In genomic region chr2:74919827-74920226, GRCh38 we compare ENCODE assay signal across 1 cellular context.
TF ChIP-seq lines count a peak whose summit lies in the region.

No MANE protein-coding gene starts in this region.

TF ChIP-seq in HepG2, 621 proteins besides CTCF, POLR2A, EP300 and RAD21 (continued from another document and continues in another):
- TF ChIP-seq HMGXB4 (CRISPR knock-in tag; IDR thresholded peaks at IDR 0.05; ENCODE audit: borderline replicate concordance in 1 of 2, low read depth in 1 of 2): 0 out of 4 replicates have a peak, but pooled peaks of 1 of the 2 experiments have one; percentile 40
- TF ChIP-seq TRIM24 (CRISPR knock-in tag; IDR thresholded peaks at IDR 0.05): no peak
- TF ChIP-seq ZBTB33 (CRISPR knock-in tag; IDR thresholded peaks at IDR 0.05): peak; percentile 83
- TF ChIP-seq MAX (IDR thresholded peaks at IDR 0.05): peak; percentile 18; the same call in 1 of the 2 replicates
- TF ChIP-seq MIER2 (CRISPR knock-in tag; IDR thresholded peaks at IDR 0.05): no peak
- peak; percentile 56; the same call in 1 of the 2 replicates for TF ChIP-seq ZMYM4 (CRISPR knock-in tag; IDR thresholded peaks at IDR 0.05)
- TF ChIP-seq ZKSCAN8 (CRISPR knock-in tag; IDR thresholded peaks at IDR 0.05; ENCODE audit: borderline replicate concordance): no peak
- 0 out of 2 replicates have a peak, but pooled peaks have one; percentile 12 for TF ChIP-seq ZFX (CRISPR knock-in tag; IDR thresholded peaks at IDR 0.05; ENCODE audit: low read depth)
- TF ChIP-seq ZNF687 (CRISPR knock-in tag; IDR thresholded peaks at IDR 0.05): peak; percentile 80
- peak; percentile 37; the same call in 1 of the 2 replicates for TF ChIP-seq ZNF609 (CRISPR knock-in tag; IDR thresholded peaks at IDR 0.05; ENCODE audit: borderline replicate concordance)
- peak; percentile 62 for TF ChIP-seq SALL1 (CRISPR knock-in tag; IDR thresholded peaks at IDR 0.05)
- TF ChIP-seq ZNF574 (CRISPR knock-in tag; IDR thresholded peaks at IDR 0.05): peak; percentile 36; the same call in 1 of the 2 replicates
- peak; percentile 89 for TF ChIP-seq STAG1 (CRISPR knock-in tag; IDR thresholded peaks at IDR 0.05)
- TF ChIP-seq FOSL2 (CRISPR knock-in tag; IDR thresholded peaks at IDR 0.05): 0 out of 2 replicates have a peak, but pooled peaks have one; percentile 17
- peak; percentile 22; the same call in 1 of the 2 replicates for TF ChIP-seq SMC3 (IDR thresholded peaks at IDR 0.05; ENCODE audit: low read length)
- TF ChIP-seq ZNF691 (CRISPR knock-in tag; IDR thresholded peaks at IDR 0.05; ENCODE audit: borderline replicate concordance, low read depth): peak; percentile 57; the same call in 1 of the 2 replicates
- no peak for TF ChIP-seq GRHL1 (CRISPR knock-in tag; conservative IDR thresholded peaks at IDR 0.05)
- TF ChIP-seq HOXA3 (CRISPR knock-in tag; IDR thresholded peaks at IDR 0.05): peak; percentile 78
- TF ChIP-seq THAP11 (CRISPR knock-in tag; IDR thresholded peaks at IDR 0.05): peak; percentile 9; the same call in 1 of the 2 replicates
- TF ChIP-seq ZNF274 (CRISPR knock-in tag; IDR thresholded peaks at IDR 0.05): peak; percentile 56; the same call in 1 of the 2 replicates
- peak; percentile 41; the same call in 1 of the 2 replicates for TF ChIP-seq ZBTB7A (CRISPR knock-in tag; IDR thresholded peaks at IDR 0.05)
- no peak for TF ChIP-seq REST (IDR thresholded peaks at IDR 0.05; ENCODE audit: borderline replicate concordance in 1 of 2, low read depth in 1 of 2, low read length in 2 of 2)
- TF ChIP-seq SRSF1 (optimal IDR thresholded peaks at IDR 0.05; ENCODE audit: low read depth, low read length): peak; percentile 58
- peak; percentile 97 for TF ChIP-seq ZBTB38 (CRISPR knock-in tag; IDR thresholded peaks at IDR 0.05)
- TF ChIP-seq ZNF891 (CRISPR knock-in tag; IDR thresholded peaks at IDR 0.05): 0 out of 2 replicates have a peak, but pooled peaks have one; percentile 11
- peak; percentile 38 for TF ChIP-seq HNF1B (CRISPR knock-in tag; IDR thresholded peaks at IDR 0.05)
- TF ChIP-seq SRSF4 (IDR thresholded peaks at IDR 0.05; ENCODE audit: low read depth, low read length, poor library complexity, severe bottlenecking): no peak
- TF ChIP-seq SNAI1 (CRISPR knock-in tag; IDR thresholded peaks at IDR 0.05; ENCODE audit: borderline replicate concordance): no peak
